30 cellular contexts compared by ENCODE assay signal in genomic region chr16:88824256-88825077, GRCh38. TPM values are rescaled to one million over a fixed set of nuclear protein-coding genes. Genes with fewer than 3 reads are reported as not detected.
"Had no signal": no experiment of that assay in that cellular context is flagged by ENCODE, and none has a peak within 500 bp of the region (broad histone marks: within the 10 kb centered on the region; RNA-seq: fewer than 3 reads in every experiment).

No MANE protein-coding gene starts in this region.

- H3K4me1 ChIP-seq: ascending aorta, body of pancreas, SJSA1 had no signal

- H3K27ac ChIP-seq: ascending aorta, body of pancreas, SJSA1 had no signal

- H3K4me3 Mint-ChIP-seq: activated CD8-positive, alpha-beta memory T cell treated with anti-CD3 and anti-CD28 coated beads, Interleukin-2, amount 10 ng/mL, durations not matched to agents 7 days and 5 days; activated naive CD8-positive, alpha-beta T cell treated with anti-CD3 and anti-CD28 coated beads, Interleukin-2, amount 50 U/mL, for 24 hours; activated T-cell treated with anti-CD3 and anti-CD28 coated beads, Interleukin-2, amount 50 U/mL, for 24 hours; T-helper 2 cell treated with Interferon-gamma antibody and Interleukin-4, amounts not matched to agents 5 μg/mL and 100 μg/mL, for 36 hours; WTC11 had no signal

- H3K27ac Mint-ChIP-seq: activated CD8-positive, alpha-beta memory T cell treated with anti-CD3 and anti-CD28 coated beads, Interleukin-2, amount 10 ng/mL, durations not matched to agents 7 days and 5 days; activated naive CD4-positive, alpha-beta T cell treated with anti-CD3 and anti-CD28 coated beads, Interleukin-2, amount 50 U/mL, for 72 hours; activated naive CD8-positive, alpha-beta T cell treated with anti-CD3 and anti-CD28 coated beads, Interleukin-2, amount 50 U/mL, for 24 hours; activated T-cell treated with anti-CD3 and anti-CD28 coated beads, Interleukin-2, amount 50 U/mL, for 24 hours; T-helper 2 cell treated with Interferon-gamma antibody and Interleukin-4, amounts not matched to agents 5 μg/mL and 100 μg/mL, for 36 hours; WTC11 had no signal

- DNase-seq: activated CD4-positive, alpha-beta T cell treated with anti-CD3 and anti-CD28 coated beads for 48 hours; activated CD4-positive, alpha-beta T cell treated with anti-CD3 and anti-CD28 coated beads, Interleukin-2, amount 50 U/mL, for 48 hours; activated CD4-positive, CD25-positive, alpha-beta regulatory T cell treated with anti-CD3 and anti-CD28 coated beads, Interleukin-2, amount 50 U/mL, for 72 hours; activated CD8-positive, alpha-beta memory T cell treated with anti-CD3 and anti-CD28 coated beads, Interleukin-2, amount 10 ng/mL, durations not matched to agents 7 days and 5 days; activated effector memory CD4-positive, alpha-beta T cell treated with anti-CD3 and anti-CD28 coated beads, Interleukin-2, amount 50 U/mL, for 16 hours; activated naive CD4-positive, alpha-beta T cell treated with Interleukin-2 at 50 U/mL for 16 hours; activated naive CD8-positive, alpha-beta T cell treated with anti-CD3 and anti-CD28 coated beads, Interleukin-2, amount 50 U/mL, for 24 hours; activated T-cell treated with anti-CD3 and anti-CD28 coated beads, Interleukin-2, amount 50 U/mL, for 24 hours; amniotic stem cell; body of pancreas; central memory CD4-positive, alpha-beta T cell; Karpas-422; MM.1S; NCI-H1105; NCI-H1436; NCI-H1694 treated with DMSO at 0.1 percent for 48 hours; NCI-H2029 treated with DMSO at 0.1 percent for 48 hours; NCI-H345; NCI-H510A; NCI-H526 treated with DMSO at 0.1 percent for 48 hours; Peyer's patch; SHP77; SW 1271 had no signal

- H3K27me3 ChIP-seq: ascending aorta, body of pancreas, Peyer's patch, SJSA1 had no signal

- H3K4me3 ChIP-seq: ascending aorta, body of pancreas, Peyer's patch, SJSA1 had no signal

- FAIRE-seq: bronchial epithelial cell had no signal

- ATAC-seq: activated CD8-positive, alpha-beta memory T cell treated with anti-CD3 and anti-CD28 coated beads, Interleukin-2, amount 10 ng/mL, durations not matched to agents 7 days and 5 days; activated naive CD4-positive, alpha-beta T cell treated with anti-CD3 and anti-CD28 coated beads, Interleukin-2, amount 50 U/mL, for 72 hours; activated naive CD8-positive, alpha-beta T cell treated with anti-CD3 and anti-CD28 coated beads, Interleukin-2, amount 50 U/mL, for 24 hours; body of pancreas; SK-N-SH treated with all-trans-retinoic acid at 6 μM for 48 hours; WTC11 had no signal

- H3K9me3 Mint-ChIP-seq: activated naive CD4-positive, alpha-beta T cell treated with anti-CD3 and anti-CD28 coated beads, Interleukin-2, amount 50 U/mL, for 72 hours; activated naive CD8-positive, alpha-beta T cell treated with anti-CD3 and anti-CD28 coated beads, Interleukin-2, amount 50 U/mL, for 24 hours; activated T-cell treated with anti-CD3 and anti-CD28 coated beads, Interleukin-2, amount 50 U/mL, for 24 hours; T-helper 2 cell treated with Interferon-gamma antibody and Interleukin-4, amounts not matched to agents 5 μg/mL and 100 μg/mL, for 36 hours; WTC11 had no signal

- H3K4me1 Mint-ChIP-seq: activated CD8-positive, alpha-beta memory T cell treated with anti-CD3 and anti-CD28 coated beads, Interleukin-2, amount 10 ng/mL, durations not matched to agents 7 days and 5 days; activated naive CD8-positive, alpha-beta T cell treated with anti-CD3 and anti-CD28 coated beads, Interleukin-2, amount 50 U/mL, for 24 hours; WTC11 had no signal

- H3K9me3 ChIP-seq: ascending aorta, body of pancreas, Peyer's patch, SJSA1 had no signal

- H3K27me3 Mint-ChIP-seq: activated CD8-positive, alpha-beta memory T cell treated with anti-CD3 and anti-CD28 coated beads, Interleukin-2, amount 10 ng/mL, durations not matched to agents 7 days and 5 days; activated naive CD8-positive, alpha-beta T cell treated with anti-CD3 and anti-CD28 coated beads, Interleukin-2, amount 50 U/mL, for 24 hours; activated T-cell treated with anti-CD3 and anti-CD28 coated beads, Interleukin-2, amount 50 U/mL, for 24 hours had no signal

RNA-seq across cellular contexts. Expression of gene CDT1, which starts 20.9 kb away (rescaled TPM):
- total RNA-seq: ascending aorta had no signal
